2 cellular contexts compared by ENCODE assay signal in genomic region chr6:85678000-85678601, GRCh38.
TF ChIP-seq lines count a peak whose summit lies in the region.

No MANE protein-coding gene starts in this region.

TF ChIP-seq in HEK293, 187 proteins besides CTCF, POLR2A, EP300 and RAD21 (continued from another document and continues in another):
- TF ChIP-seq ZNF580 (tag by site-specific recombination; IDR thresholded peaks at IDR 0.05) (peak; percentile 77; the same call in 1 of the 2 replicates), ZNF266 (tag by site-specific recombination; IDR thresholded peaks at IDR 0.05; ENCODE audit: low read depth) (no peak), ZNF501 (tag by site-specific recombination; IDR thresholded peaks at IDR 0.05) (peak; percentile 80), ZXDB (tag by site-specific recombination; IDR thresholded peaks at IDR 0.05) (peak; percentile 10; the same call in 1 of the 2 replicates), ZNF366 (tag by site-specific recombination; conservative IDR thresholded peaks at IDR 0.05) (no peak), EGR2 (tag by site-specific recombination; IDR thresholded peaks at IDR 0.05; ENCODE audit: low read depth) (no peak), ZNF248 (tag by site-specific recombination; IDR thresholded peaks at IDR 0.05) (no peak), ZNF626 (tag by site-specific recombination; IDR thresholded peaks at IDR 0.05) (no peak), ZFHX2 (tag by site-specific recombination; conservative IDR thresholded peaks at IDR 0.05) (no peak), ZNF221 (tag by site-specific recombination; IDR thresholded peaks at IDR 0.05; ENCODE audit: borderline replicate concordance) (0 out of 2 replicates have a peak, but pooled peaks have one; percentile 48), ZBTB21 (tag by site-specific recombination; IDR thresholded peaks at IDR 0.05) (no peak), SP3 (tag by site-specific recombination; IDR thresholded peaks at IDR 0.05) (no peak), GLI4 (tag by site-specific recombination; IDR thresholded peaks at IDR 0.05) (peak; percentile 92), ZNF302 (tag by site-specific recombination; IDR thresholded peaks at IDR 0.05; ENCODE audit: low read depth) (no peak), KLF17 (tag by site-specific recombination; IDR thresholded peaks at IDR 0.05) (peak; percentile 21; the same call in 1 of the 2 replicates), ZNF223 (tag by site-specific recombination; IDR thresholded peaks at IDR 0.05) (no peak), ZNF701 (tag by site-specific recombination; IDR thresholded peaks at IDR 0.05) (no peak), MZF1 (tag by site-specific recombination; IDR thresholded peaks at IDR 0.05; ENCODE audit: borderline replicate concordance) (no peak), REPIN1 (tag by site-specific recombination; IDR thresholded peaks at IDR 0.05; ENCODE audit: low read depth) (0 out of 2 replicates have a peak, but pooled peaks have one; percentile 37), SCRT1 (tag by site-specific recombination; IDR thresholded peaks at IDR 0.05; ENCODE audit: borderline replicate concordance) (peak; percentile 90), REST (tag by site-specific recombination; IDR thresholded peaks at IDR 0.05) (peak; percentile 33; the same call in 1 of the 2 replicates), ZNF623 (tag by site-specific recombination; IDR thresholded peaks at IDR 0.05) (0 out of 2 replicates have a peak, but pooled peaks have one; percentile 32), ZNF830 (tag by site-specific recombination; IDR thresholded peaks at IDR 0.05; ENCODE audit: low read depth) (no peak), ZNF324 (tag by site-specific recombination; IDR thresholded peaks at IDR 0.05) (peak; percentile 50; the same call in 1 of the 2 replicates), ZBTB1 (tag by site-specific recombination; IDR thresholded peaks at IDR 0.05) (no peak)
- TF ChIP-seq, protein P1, sequence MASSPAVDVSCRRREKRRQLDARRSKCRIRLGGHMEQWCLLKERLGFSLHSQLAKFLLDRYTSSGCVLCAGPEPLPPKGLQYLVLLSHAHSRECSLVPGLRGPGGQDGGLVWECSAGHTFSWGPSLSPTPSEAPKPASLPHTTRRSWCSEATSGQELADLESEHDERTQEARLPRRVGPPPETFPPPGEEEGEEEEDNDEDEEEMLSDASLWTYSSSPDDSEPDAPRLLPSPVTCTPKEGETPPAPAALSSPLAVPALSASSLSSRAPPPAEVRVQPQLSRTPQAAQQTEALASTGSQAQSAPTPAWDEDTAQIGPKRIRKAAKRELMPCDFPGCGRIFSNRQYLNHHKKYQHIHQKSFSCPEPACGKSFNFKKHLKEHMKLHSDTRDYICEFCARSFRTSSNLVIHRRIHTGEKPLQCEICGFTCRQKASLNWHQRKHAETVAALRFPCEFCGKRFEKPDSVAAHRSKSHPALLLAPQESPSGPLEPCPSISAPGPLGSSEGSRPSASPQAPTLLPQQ (tag by site-specific recombination; IDR thresholded peaks at IDR 0.05): peak; percentile 9; the same call in 1 of the 2 replicates
- TF ChIP-seq, protein P2, sequence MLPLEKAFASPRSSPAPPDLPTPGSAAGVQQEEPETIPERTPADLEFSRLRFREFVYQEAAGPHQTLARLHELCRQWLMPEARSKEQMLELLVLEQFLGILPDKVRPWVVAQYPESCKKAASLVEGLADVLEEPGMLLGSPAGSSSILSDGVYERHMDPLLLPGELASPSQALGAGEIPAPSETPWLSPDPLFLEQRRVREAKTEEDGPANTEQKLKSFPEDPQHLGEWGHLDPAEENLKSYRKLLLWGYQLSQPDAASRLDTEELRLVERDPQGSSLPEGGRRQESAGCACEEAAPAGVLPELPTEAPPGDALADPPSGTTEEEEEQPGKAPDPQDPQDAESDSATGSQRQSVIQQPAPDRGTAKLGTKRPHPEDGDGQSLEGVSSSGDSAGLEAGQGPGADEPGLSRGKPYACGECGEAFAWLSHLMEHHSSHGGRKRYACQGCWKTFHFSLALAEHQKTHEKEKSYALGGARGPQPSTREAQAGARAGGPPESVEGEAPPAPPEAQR (tag by site-specific recombination; IDR thresholded peaks at IDR 0.05): no peak

TF ChIP-seq in SK-N-SH, 30 proteins besides CTCF, POLR2A, EP300 and RAD21 (continued from another document):
- TF ChIP-seq, protein P3, sequence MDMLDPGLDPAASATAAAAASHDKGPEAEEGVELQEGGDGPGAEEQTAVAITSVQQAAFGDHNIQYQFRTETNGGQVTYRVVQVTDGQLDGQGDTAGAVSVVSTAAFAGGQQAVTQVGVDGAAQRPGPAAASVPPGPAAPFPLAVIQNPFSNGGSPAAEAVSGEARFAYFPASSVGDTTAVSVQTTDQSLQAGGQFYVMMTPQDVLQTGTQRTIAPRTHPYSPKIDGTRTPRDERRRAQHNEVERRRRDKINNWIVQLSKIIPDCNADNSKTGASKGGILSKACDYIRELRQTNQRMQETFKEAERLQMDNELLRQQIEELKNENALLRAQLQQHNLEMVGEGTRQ (IDR thresholded peaks at IDR 0.05; ENCODE audit: borderline replicate concordance, low read depth, low read length): no peak
- no peak for TF ChIP-seq NFIC (IDR thresholded peaks at IDR 0.05; ENCODE audit: borderline replicate concordance)
- TF ChIP-seq, protein P4, sequence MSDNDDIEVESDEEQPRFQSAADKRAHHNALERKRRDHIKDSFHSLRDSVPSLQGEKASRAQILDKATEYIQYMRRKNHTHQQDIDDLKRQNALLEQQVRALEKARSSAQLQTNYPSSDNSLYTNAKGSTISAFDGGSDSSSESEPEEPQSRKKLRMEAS (IDR thresholded peaks at IDR 0.05; ENCODE audit: low read depth): no peak
- no peak for TF ChIP-seq MXI1 (IDR thresholded peaks at IDR 0.05; ENCODE audit: low read depth, low read length)
- TF ChIP-seq CHD2 (IDR thresholded peaks at IDR 0.05; ENCODE audit: low read length, partially characterized antibody): no peak
- TF ChIP-seq PBX3 (IDR thresholded peaks at IDR 0.05): no peak
